Comparison of ENCODE assay signal across 1 cellular context in the genomic region with DNA sequence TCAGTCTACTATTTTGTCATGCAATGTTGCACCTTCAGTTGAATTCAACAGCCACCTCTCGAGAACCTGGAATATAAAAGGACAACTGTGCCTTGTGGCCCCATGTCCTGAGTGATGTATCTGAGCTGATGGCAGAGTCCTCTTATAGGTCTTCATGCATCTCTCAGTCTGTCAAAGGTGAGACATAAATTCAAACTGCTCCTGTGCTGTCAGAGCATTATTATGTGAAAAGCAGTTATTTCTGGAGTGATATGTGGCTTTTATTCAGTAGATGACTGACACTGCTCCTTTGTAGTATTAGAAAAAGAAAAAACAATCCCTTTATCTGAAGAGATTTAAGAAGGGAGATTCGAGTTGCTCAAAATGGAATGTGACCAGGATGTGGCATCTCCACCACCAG.
TF ChIP-seq lines count a peak whose summit lies in the region.

No MANE protein-coding gene starts in this region.

TF ChIP-seq in WTC11, 78 proteins besides CTCF, POLR2A, EP300 and RAD21 (continued from another document):
- TF ChIP-seq, protein P1, sequence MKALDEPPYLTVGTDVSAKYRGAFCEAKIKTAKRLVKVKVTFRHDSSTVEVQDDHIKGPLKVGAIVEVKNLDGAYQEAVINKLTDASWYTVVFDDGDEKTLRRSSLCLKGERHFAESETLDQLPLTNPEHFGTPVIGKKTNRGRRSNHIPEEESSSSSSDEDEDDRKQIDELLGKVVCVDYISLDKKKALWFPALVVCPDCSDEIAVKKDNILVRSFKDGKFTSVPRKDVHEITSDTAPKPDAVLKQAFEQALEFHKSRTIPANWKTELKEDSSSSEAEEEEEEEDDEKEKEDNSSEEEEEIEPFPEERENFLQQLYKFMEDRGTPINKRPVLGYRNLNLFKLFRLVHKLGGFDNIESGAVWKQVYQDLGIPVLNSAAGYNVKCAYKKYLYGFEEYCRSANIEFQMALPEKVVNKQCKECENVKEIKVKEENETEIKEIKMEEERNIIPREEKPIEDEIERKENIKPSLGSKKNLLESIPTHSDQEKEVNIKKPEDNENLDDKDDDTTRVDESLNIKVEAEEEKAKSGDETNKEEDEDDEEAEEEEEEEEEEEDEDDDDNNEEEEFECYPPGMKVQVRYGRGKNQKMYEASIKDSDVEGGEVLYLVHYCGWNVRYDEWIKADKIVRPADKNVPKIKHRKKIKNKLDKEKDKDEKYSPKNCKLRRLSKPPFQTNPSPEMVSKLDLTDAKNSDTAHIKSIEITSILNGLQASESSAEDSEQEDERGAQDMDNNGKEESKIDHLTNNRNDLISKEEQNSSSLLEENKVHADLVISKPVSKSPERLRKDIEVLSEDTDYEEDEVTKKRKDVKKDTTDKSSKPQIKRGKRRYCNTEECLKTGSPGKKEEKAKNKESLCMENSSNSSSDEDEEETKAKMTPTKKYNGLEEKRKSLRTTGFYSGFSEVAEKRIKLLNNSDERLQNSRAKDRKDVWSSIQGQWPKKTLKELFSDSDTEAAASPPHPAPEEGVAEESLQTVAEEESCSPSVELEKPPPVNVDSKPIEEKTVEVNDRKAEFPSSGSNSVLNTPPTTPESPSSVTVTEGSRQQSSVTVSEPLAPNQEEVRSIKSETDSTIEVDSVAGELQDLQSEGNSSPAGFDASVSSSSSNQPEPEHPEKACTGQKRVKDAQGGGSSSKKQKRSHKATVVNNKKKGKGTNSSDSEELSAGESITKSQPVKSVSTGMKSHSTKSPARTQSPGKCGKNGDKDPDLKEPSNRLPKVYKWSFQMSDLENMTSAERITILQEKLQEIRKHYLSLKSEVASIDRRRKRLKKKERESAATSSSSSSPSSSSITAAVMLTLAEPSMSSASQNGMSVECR (CRISPR knock-in tag; IDR thresholded peaks at IDR 0.05; ENCODE audit: borderline replicate concordance): no peak
- TF ChIP-seq, protein P2, sequence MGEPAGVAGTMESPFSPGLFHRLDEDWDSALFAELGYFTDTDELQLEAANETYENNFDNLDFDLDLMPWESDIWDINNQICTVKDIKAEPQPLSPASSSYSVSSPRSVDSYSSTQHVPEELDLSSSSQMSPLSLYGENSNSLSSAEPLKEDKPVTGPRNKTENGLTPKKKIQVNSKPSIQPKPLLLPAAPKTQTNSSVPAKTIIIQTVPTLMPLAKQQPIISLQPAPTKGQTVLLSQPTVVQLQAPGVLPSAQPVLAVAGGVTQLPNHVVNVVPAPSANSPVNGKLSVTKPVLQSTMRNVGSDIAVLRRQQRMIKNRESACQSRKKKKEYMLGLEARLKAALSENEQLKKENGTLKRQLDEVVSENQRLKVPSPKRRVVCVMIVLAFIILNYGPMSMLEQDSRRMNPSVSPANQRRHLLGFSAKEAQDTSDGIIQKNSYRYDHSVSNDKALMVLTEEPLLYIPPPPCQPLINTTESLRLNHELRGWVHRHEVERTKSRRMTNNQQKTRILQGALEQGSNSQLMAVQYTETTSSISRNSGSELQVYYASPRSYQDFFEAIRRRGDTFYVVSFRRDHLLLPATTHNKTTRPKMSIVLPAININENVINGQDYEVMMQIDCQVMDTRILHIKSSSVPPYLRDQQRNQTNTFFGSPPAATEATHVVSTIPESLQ (CRISPR knock-in tag; IDR thresholded peaks at IDR 0.05): no peak
- TF ChIP-seq, protein P3, sequence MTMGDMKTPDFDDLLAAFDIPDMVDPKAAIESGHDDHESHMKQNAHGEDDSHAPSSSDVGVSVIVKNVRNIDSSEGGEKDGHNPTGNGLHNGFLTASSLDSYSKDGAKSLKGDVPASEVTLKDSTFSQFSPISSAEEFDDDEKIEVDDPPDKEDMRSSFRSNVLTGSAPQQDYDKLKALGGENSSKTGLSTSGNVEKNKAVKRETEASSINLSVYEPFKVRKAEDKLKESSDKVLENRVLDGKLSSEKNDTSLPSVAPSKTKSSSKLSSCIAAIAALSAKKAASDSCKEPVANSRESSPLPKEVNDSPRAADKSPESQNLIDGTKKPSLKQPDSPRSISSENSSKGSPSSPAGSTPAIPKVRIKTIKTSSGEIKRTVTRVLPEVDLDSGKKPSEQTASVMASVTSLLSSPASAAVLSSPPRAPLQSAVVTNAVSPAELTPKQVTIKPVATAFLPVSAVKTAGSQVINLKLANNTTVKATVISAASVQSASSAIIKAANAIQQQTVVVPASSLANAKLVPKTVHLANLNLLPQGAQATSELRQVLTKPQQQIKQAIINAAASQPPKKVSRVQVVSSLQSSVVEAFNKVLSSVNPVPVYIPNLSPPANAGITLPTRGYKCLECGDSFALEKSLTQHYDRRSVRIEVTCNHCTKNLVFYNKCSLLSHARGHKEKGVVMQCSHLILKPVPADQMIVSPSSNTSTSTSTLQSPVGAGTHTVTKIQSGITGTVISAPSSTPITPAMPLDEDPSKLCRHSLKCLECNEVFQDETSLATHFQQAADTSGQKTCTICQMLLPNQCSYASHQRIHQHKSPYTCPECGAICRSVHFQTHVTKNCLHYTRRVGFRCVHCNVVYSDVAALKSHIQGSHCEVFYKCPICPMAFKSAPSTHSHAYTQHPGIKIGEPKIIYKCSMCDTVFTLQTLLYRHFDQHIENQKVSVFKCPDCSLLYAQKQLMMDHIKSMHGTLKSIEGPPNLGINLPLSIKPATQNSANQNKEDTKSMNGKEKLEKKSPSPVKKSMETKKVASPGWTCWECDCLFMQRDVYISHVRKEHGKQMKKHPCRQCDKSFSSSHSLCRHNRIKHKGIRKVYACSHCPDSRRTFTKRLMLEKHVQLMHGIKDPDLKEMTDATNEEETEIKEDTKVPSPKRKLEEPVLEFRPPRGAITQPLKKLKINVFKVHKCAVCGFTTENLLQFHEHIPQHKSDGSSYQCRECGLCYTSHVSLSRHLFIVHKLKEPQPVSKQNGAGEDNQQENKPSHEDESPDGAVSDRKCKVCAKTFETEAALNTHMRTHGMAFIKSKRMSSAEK (CRISPR knock-in tag; IDR thresholded peaks at IDR 0.05; ENCODE audit: borderline replicate concordance): no peak
- TF ChIP-seq FOXP1 (CRISPR knock-in tag; IDR thresholded peaks at IDR 0.05; ENCODE audit: borderline replicate concordance) (no peak), OVOL2 (CRISPR knock-in tag; IDR thresholded peaks at IDR 0.05; ENCODE audit: borderline replicate concordance) (no peak), FOXK1 (CRISPR knock-in tag; IDR thresholded peaks at IDR 0.05) (no peak), IRF2 (CRISPR knock-in tag; IDR thresholded peaks at IDR 0.05; ENCODE audit: borderline replicate concordance, low read depth) (no peak), SOX15 (CRISPR knock-in tag; IDR thresholded peaks at IDR 0.05) (no peak), ELF4 (CRISPR knock-in tag; IDR thresholded peaks at IDR 0.05; ENCODE audit: low read depth) (no peak), ZNF416 (CRISPR knock-in tag; IDR thresholded peaks at IDR 0.05) (no peak), ETV6 (CRISPR knock-in tag; IDR thresholded peaks at IDR 0.05) (no peak), ZNF121 (CRISPR knock-in tag; IDR thresholded peaks at IDR 0.05) (no peak)
- TF ChIP-seq, protein P4, sequence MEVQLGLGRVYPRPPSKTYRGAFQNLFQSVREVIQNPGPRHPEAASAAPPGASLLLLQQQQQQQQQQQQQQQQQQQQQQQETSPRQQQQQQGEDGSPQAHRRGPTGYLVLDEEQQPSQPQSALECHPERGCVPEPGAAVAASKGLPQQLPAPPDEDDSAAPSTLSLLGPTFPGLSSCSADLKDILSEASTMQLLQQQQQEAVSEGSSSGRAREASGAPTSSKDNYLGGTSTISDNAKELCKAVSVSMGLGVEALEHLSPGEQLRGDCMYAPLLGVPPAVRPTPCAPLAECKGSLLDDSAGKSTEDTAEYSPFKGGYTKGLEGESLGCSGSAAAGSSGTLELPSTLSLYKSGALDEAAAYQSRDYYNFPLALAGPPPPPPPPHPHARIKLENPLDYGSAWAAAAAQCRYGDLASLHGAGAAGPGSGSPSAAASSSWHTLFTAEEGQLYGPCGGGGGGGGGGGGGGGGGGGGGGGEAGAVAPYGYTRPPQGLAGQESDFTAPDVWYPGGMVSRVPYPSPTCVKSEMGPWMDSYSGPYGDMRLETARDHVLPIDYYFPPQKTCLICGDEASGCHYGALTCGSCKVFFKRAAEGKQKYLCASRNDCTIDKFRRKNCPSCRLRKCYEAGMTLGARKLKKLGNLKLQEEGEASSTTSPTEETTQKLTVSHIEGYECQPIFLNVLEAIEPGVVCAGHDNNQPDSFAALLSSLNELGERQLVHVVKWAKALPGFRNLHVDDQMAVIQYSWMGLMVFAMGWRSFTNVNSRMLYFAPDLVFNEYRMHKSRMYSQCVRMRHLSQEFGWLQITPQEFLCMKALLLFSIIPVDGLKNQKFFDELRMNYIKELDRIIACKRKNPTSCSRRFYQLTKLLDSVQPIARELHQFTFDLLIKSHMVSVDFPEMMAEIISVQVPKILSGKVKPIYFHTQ (CRISPR knock-in tag; IDR thresholded peaks at IDR 0.05): no peak
- TF ChIP-seq, protein P5, sequence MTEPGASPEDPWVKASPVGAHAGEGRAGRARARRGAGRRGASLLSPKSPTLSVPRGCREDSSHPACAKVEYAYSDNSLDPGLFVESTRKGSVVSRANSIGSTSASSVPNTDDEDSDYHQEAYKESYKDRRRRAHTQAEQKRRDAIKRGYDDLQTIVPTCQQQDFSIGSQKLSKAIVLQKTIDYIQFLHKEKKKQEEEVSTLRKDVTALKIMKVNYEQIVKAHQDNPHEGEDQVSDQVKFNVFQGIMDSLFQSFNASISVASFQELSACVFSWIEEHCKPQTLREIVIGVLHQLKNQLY (CRISPR knock-in tag; IDR thresholded peaks at IDR 0.05): no peak
